29 cellular contexts compared by ENCODE assay signal in genomic region chr2:228866044-228866443, GRCh38.
"Had no signal": no experiment of that assay in that cellular context is flagged by ENCODE, and none has a peak within 500 bp of the region (broad histone marks: within the 10 kb centered on the region; RNA-seq: fewer than 3 reads in every experiment).

No MANE protein-coding gene starts in this region.

- H3K9me3 ChIP-seq: adrenal gland, ascending aorta, esophagus muscularis mucosa, gastrocnemius medialis, heart left ventricle had no signal

- H3K27ac ChIP-seq: adrenal gland, ascending aorta, esophagus muscularis mucosa, foreskin keratinocyte, gastrocnemius medialis, heart left ventricle, VCaP had no signal

- H3K4me1 ChIP-seq: adrenal gland, ascending aorta, esophagus muscularis mucosa, foreskin keratinocyte, gastrocnemius medialis, heart left ventricle had no signal

- H3K27me3 ChIP-seq: adrenal gland, ascending aorta, esophagus muscularis mucosa, foreskin keratinocyte, gastrocnemius medialis, heart left ventricle had no signal

- ATAC-seq: activated naive CD8-positive, alpha-beta T cell treated with anti-CD3 and anti-CD28 coated beads, Interleukin-2, amount 50 U/mL, for 24 hours; effector memory CD8-positive, alpha-beta T cell; foreskin keratinocyte; gastrocnemius medialis; heart left ventricle; T-helper 17 cell; WTC11 had no signal

- DNase-seq: activated CD4-positive, alpha-beta memory T cell treated with anti-CD3 and anti-CD28 coated beads, Interleukin-2, amount 10 ng/mL, durations not matched to agents 7 days and 5 days; activated CD4-positive, alpha-beta T cell treated with anti-CD3 and anti-CD28 coated beads for 1 hour; activated CD4-positive, alpha-beta T cell treated with anti-CD3 and anti-CD28 coated beads for 4 hours; activated CD4-positive, alpha-beta T cell treated with anti-CD3 and anti-CD28 coated beads, Interleukin-2, amount 10 ng/mL, durations not matched to agents 7 days and 5 days; activated CD4-positive, alpha-beta T cell treated with anti-CD3 and anti-CD28 coated beads, Interleukin-2, amount 50 U/mL, for 4 hours; activated CD8-positive, alpha-beta memory T cell treated with anti-CD3 and anti-CD28 coated beads, Interleukin-2, amount 50 U/mL, for 48 hours; activated effector memory CD4-positive, alpha-beta T cell treated with anti-CD3 and anti-CD28 coated beads, Interleukin-2, amount 50 U/mL, for 16 hours; activated naive CD4-positive, alpha-beta T cell treated with anti-CD3 and anti-CD28 coated beads for 36 hours; activated naive CD8-positive, alpha-beta T cell treated with anti-CD3 and anti-CD28 coated beads for 36 hours; activated naive CD8-positive, alpha-beta T cell treated with anti-CD3 and anti-CD28 coated beads, Interleukin-2, amount 50 U/mL, for 24 hours; activated T-cell treated with anti-CD3 and anti-CD28 coated beads for 4 hours; activated T-cell treated with anti-CD3 and anti-CD28 coated beads, Interleukin-2, amount 50 U/mL, for 48 hours; adrenal gland; amygdala; dermis blood vessel endothelial cell; effector CD4-positive, alpha-beta T cell; effector memory CD8-positive, alpha-beta T cell; erythroblast; foreskin keratinocyte; gastrocnemius medialis; glutamatergic neuron; T-helper 1 cell; T-helper 17 cell had no signal

- H3K4me3 ChIP-seq: adrenal gland, ascending aorta, coronary artery, esophagus muscularis mucosa, gastrocnemius medialis, heart left ventricle had no signal

- H3K36me3 ChIP-seq: adrenal gland, ascending aorta, esophagus muscularis mucosa, gastrocnemius medialis, heart left ventricle had no signal
